Comparison of ENCODE assay signal across 19 cellular contexts in the genomic region with DNA sequence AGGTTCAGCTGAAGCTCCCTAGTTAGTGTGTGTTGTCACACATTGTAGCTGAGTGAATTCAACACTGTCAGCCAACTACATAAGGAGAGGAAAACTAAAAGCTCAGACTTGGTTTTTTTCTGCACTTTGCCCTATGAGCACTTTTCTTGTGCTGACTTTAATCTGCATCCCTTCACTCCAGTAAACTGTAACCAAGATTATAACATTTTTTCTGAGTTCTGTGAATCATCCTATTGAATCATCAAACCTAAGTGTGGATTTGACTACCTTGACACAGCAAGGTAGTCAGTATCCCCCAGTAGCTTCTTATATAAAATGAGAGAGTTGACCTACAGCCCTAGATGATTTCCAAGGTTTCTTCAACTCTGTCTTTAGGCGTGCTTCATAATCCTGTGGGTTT.
DNase-seq lines count a peak whose midpoint lies in the region; ATAC-seq and TF ChIP-seq lines count a peak whose summit lies in the region.
"Had no signal": no experiment of that assay in that cellular context is flagged by ENCODE, and none has a peak within 500 bp of the region (broad histone marks: within the 10 kb centered on the region; RNA-seq: fewer than 3 reads in every experiment).

No MANE protein-coding gene starts in this region.

- peak; percentile 50 for ATAC-seq in activated T-helper 17 cell treated with anti-CD3 and anti-CD28 coated beads, Interleukin-2, amount 50 U/mL, for 72 hours (replicated peaks)
- ATAC-seq: HepG2 had no signal

- H3K36me3 ChIP-seq in hepatocyte (replicated peaks; ENCODE audit: insufficient read depth, low read depth) (no peaks in the 10 kb centered on the region), sigmoid colon (no peaks in the 10 kb centered on the region), MM.1S (replicated peaks; ENCODE audit: insufficient read depth, low read length) (no peaks in the 10 kb centered on the region)
- H3K36me3 ChIP-seq: BE2C, HAP-1 had no signal

- H3K27ac ChIP-seq in hepatocyte (no peak overlapping the region), sigmoid colon (no peak overlapping the region), MM.1S (ENCODE audit: low read length) (no peak overlapping the region)
- H3K27ac ChIP-seq: GM23248 had no signal

- H4K20me1 ChIP-seq in hepatocyte (ENCODE audit: insufficient read depth, poor library complexity, severe bottlenecking) (no peaks in the 10 kb centered on the region), MM.1S (ENCODE audit: insufficient read depth, low read length) (no peaks in the 10 kb centered on the region)

- H3K9me3 ChIP-seq in hepatocyte (ENCODE audit: low read depth) (no peaks in the 10 kb centered on the region), sigmoid colon (no peaks in the 10 kb centered on the region), MM.1S (replicated peaks; ENCODE audit: insufficient read depth, low read length) (no peaks in the 10 kb centered on the region)
- H3K9me3 ChIP-seq: BE2C, Caco-2, HAP-1 had no signal

- H3K4me3 Mint-ChIP-seq in activated T-helper 17 cell treated with anti-CD3 and anti-CD28 coated beads, Interleukin-2, amount 50 U/mL, for 72 hours: no peak overlapping the region
- peak overlapping the region; percentile 33 for H3K4me3 Mint-ChIP-seq in nephron progenitor cell
- H3K4me3 Mint-ChIP-seq: CD4-positive, CD25-positive, alpha-beta regulatory T cell; CD8-positive, alpha-beta memory T cell had no signal

- peaks cover 5% of the 10 kb centered on the region for H3K4me1 Mint-ChIP-seq in activated T-helper 17 cell treated with anti-CD3 and anti-CD28 coated beads, Interleukin-2, amount 50 U/mL, for 72 hours
- H3K4me1 Mint-ChIP-seq in nephron progenitor cell: peaks cover 76% of the 10 kb centered on the region
- H3K4me1 Mint-ChIP-seq: CD4-positive, CD25-positive, alpha-beta regulatory T cell had no signal

- WGBS in hepatocyte (ENCODE audit: low lambda C conversion rate, missing lambda C conversion rate): 80% methylated on average over 1 of the region's 1 CpG
- WGBS in sigmoid colon, 2 donors: 80 to 85% methylated on average over 1 of the region's 1 CpG

- no peak overlapping the region for H3K4me2 ChIP-seq in hepatocyte
- H3K4me2 ChIP-seq in MM.1S (ENCODE audit: low read depth, low read length): no peak overlapping the region

- no peaks in the 10 kb centered on the region for H3F3A ChIP-seq in MM.1S (ENCODE audit: insufficient read depth, low read length)

- no peak overlapping the region for H3K4me3 ChIP-seq in hepatocyte
- H3K4me3 ChIP-seq in sigmoid colon: no peak overlapping the region
- H3K4me3 ChIP-seq in MM.1S (ENCODE audit: low read length): no peak overlapping the region
- H3K4me3 ChIP-seq: GM23248, HAP-1 had no signal

- in situ Hi-C loops in Caki2 (cut with HindIII; ENCODE audit: low pct_unique_long_range_greater_than_20kb, low sequenced_read_pairs): no loop called here

- H3K27ac Mint-ChIP-seq in activated T-helper 17 cell treated with anti-CD3 and anti-CD28 coated beads, Interleukin-2, amount 50 U/mL, for 72 hours: no peak overlapping the region
- H3K27ac Mint-ChIP-seq in nephron progenitor cell: peak overlapping the region; percentile 66
- H3K27ac Mint-ChIP-seq: CD4-positive, CD25-positive, alpha-beta regulatory T cell had no signal

- H3K36me3 Mint-ChIP-seq in activated T-helper 17 cell treated with anti-CD3 and anti-CD28 coated beads, Interleukin-2, amount 50 U/mL, for 72 hours (ENCODE audit: low read depth): no peaks in the 10 kb centered on the region
- peaks cover 2% of the 10 kb centered on the region for H3K36me3 Mint-ChIP-seq in nephron progenitor cell (ENCODE audit: low read depth)
- H3K36me3 Mint-ChIP-seq: CD4-positive, CD25-positive, alpha-beta regulatory T cell; CD8-positive, alpha-beta memory T cell had no signal

- no peaks in the 10 kb centered on the region for H3K27me3 ChIP-seq in hepatocyte
- no peaks in the 10 kb centered on the region for H3K27me3 ChIP-seq in sigmoid colon
- no peaks in the 10 kb centered on the region for H3K27me3 ChIP-seq in MM.1S (replicated peaks; ENCODE audit: insufficient read depth, low read length)
- H3K27me3 ChIP-seq: BE2C had no signal

- no peaks in the 10 kb centered on the region for H3K4me1 ChIP-seq in hepatocyte (ENCODE audit: insufficient read depth)
- no peaks in the 10 kb centered on the region for H3K4me1 ChIP-seq in sigmoid colon
- peaks cover 6% of the 10 kb centered on the region for H3K4me1 ChIP-seq in MM.1S (ENCODE audit: low read length)
- H3K4me1 ChIP-seq: Caco-2, HAP-1 had no signal

- H2AFZ ChIP-seq in hepatocyte: no peak overlapping the region
- no peak overlapping the region for H2AFZ ChIP-seq in MM.1S (ENCODE audit: low read length)
- H2AFZ ChIP-seq: GM23248 had no signal

- intact Hi-C loops in sigmoid colon (cut with DNase I): no loop called here

- no peaks in the 10 kb centered on the region for H3K79me2 ChIP-seq in hepatocyte
- H3K79me2 ChIP-seq in MM.1S (ENCODE audit: low read length): no peaks in the 10 kb centered on the region

- H3K9me3 Mint-ChIP-seq in activated T-helper 17 cell treated with anti-CD3 and anti-CD28 coated beads, Interleukin-2, amount 50 U/mL, for 72 hours: no peaks in the 10 kb centered on the region
- peaks cover 8% of the 10 kb centered on the region for H3K9me3 Mint-ChIP-seq in nephron progenitor cell
- H3K9me3 Mint-ChIP-seq: CD8-positive, alpha-beta memory T cell had no signal

- H3K9ac ChIP-seq in MM.1S (ENCODE audit: low read length): no peak overlapping the region
- H3K9ac ChIP-seq: GM23248 had no signal

- peaks cover 14% of the 10 kb centered on the region for H3K27me3 Mint-ChIP-seq in activated T-helper 17 cell treated with anti-CD3 and anti-CD28 coated beads, Interleukin-2, amount 50 U/mL, for 72 hours
- H3K27me3 Mint-ChIP-seq in nephron progenitor cell (ENCODE audit: low read depth, poor library complexity): peaks cover 14% of the 10 kb centered on the region
- H3K27me3 Mint-ChIP-seq: CD4-positive, CD25-positive, alpha-beta regulatory T cell; CD8-positive, alpha-beta memory T cell had no signal

- TF ChIP-seq POLR2A in sigmoid colon (IDR thresholded peaks at IDR 0.05): no peak

- TF ChIP-seq CTCF in hepatocyte (IDR thresholded peaks at IDR 0.05; ENCODE audit: poor library complexity) (no peak), nephron progenitor cell (IDR thresholded peaks at IDR 0.05) (no peak), sigmoid colon (IDR thresholded peaks at IDR 0.05) (no peak), MM.1S (IDR thresholded peaks at IDR 0.05; ENCODE audit: low read length) (no peak)

- H3K9me2 ChIP-seq in hepatocyte (replicated peaks; ENCODE audit: insufficient read depth) (no peaks in the 10 kb centered on the region), MM.1S (replicated peaks; ENCODE audit: insufficient read depth, low read length) (no peaks in the 10 kb centered on the region)

- no peak for TF ChIP-seq EP300 in sigmoid colon (IDR thresholded peaks at IDR 0.05)

- DNase-seq in Caki2 (ENCODE audit: low read depth) (peak; percentile 40), hepatocyte (ENCODE audit: low spot score) (peak; percentile 20), nephron progenitor cell (no peak), A172 (ENCODE audit: low spot score) (no peak), sigmoid colon (no peak), MM.1S (no peak)
- DNase-seq: ACHN; BE2C; C1 segment of cervical spinal cord; Caco-2; CD4-positive, CD25-positive, alpha-beta regulatory T cell; CD8-positive, alpha-beta memory T cell; DMS153; DMS79; GDM1; GM23248 had no signal

Comparison
In these comparisons a context has a peak if more than half of its experiments do, and no peak if none do; other contexts are left out.
1. DNase-seq: peak in Caki2 (single experiment) and hepatocyte (single experiment); none in nephron progenitor cell (single experiment), A172 (single experiment), sigmoid colon (single experiment) and MM.1S (single experiment).